In the genomic region with DNA sequence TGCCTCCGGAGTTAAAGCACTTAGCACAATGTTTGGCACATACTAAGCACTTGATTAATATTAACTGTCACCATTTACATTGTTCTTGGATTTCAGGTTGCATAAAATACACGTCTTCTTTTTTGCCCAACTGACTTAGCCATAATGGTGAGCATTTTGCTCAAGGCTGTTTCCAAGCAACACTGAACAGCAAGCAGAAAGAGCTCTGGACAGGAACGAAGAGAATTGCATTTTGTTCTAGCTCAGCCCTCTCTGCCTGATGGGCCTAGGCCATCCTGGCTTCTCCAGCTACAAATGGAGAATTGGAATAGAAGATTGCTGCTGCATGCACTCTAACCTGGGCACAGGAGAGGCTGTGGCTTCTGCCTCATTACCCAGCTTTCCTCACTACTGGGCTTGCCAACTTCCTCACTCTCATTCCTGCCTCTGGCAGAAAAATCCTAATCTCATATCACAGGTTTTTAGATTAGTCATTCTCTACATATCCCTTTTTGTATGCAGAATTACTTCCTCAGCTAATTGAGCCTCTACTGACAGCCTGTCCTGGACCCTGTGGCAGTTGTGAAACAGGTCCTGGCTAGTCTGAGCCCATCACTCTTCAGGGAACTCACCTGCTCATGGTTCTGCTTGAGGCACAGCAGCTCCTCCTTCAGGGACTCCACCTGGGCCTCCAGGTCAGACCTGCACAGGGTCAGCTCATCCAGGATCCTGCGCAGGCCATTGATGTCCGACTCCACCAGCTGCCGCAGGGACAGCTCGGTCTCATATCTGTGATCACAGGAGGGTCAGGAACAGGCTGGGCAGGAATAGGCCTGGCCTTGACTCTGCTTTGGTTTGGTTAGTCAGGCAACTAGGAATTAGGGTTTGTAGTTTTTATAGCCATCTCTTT, we compare ENCODE assay signal across 2 cellular contexts.
TF ChIP-seq lines count a peak whose summit lies in the region.

No MANE protein-coding gene starts in this region.

TF ChIP-seq in A549, 52 proteins besides CTCF, POLR2A, EP300 and RAD21:
- TF ChIP-seq KDM1A (IDR thresholded peaks at IDR 0.05; ENCODE audit: low read depth): no peak
- TF ChIP-seq, protein P1, sequence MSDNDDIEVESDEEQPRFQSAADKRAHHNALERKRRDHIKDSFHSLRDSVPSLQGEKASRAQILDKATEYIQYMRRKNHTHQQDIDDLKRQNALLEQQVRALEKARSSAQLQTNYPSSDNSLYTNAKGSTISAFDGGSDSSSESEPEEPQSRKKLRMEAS (IDR thresholded peaks at IDR 0.05): no peak
- TF ChIP-seq, protein P2, sequence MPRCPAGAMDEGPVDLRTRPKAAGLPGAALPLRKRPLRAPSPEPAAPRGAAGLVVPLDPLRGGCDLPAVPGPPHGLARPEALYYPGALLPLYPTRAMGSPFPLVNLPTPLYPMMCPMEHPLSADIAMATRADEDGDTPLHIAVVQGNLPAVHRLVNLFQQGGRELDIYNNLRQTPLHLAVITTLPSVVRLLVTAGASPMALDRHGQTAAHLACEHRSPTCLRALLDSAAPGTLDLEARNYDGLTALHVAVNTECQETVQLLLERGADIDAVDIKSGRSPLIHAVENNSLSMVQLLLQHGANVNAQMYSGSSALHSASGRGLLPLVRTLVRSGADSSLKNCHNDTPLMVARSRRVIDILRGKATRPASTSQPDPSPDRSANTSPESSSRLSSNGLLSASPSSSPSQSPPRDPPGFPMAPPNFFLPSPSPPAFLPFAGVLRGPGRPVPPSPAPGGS (IDR thresholded peaks at IDR 0.05): no peak
- TF ChIP-seq HOXB5 (CRISPR knock-in tag; IDR thresholded peaks at IDR 0.05): no peak
- TF ChIP-seq JUN (IDR thresholded peaks at IDR 0.05): no peak
- TF ChIP-seq FOXS1 (CRISPR knock-in tag; IDR thresholded peaks at IDR 0.05): no peak
- TF ChIP-seq, protein P3, sequence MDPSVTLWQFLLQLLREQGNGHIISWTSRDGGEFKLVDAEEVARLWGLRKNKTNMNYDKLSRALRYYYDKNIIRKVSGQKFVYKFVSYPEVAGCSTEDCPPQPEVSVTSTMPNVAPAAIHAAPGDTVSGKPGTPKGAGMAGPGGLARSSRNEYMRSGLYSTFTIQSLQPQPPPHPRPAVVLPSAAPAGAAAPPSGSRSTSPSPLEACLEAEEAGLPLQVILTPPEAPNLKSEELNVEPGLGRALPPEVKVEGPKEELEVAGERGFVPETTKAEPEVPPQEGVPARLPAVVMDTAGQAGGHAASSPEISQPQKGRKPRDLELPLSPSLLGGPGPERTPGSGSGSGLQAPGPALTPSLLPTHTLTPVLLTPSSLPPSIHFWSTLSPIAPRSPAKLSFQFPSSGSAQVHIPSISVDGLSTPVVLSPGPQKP (IDR thresholded peaks at IDR 0.05; ENCODE audit: low read depth, low read length): no peak
- no peak for TF ChIP-seq POLR2AphosphoS2 (conservative IDR thresholded peaks at IDR 0.05; ENCODE audit: low read length)
- TF ChIP-seq ESRRA (IDR thresholded peaks at IDR 0.05; ENCODE audit: borderline replicate concordance, low read length): no peak
- TF ChIP-seq NR3C1 (IDR thresholded peaks at IDR 0.05): no peak
- no peak for TF ChIP-seq RFX5 (IDR thresholded peaks at IDR 0.05)
- TF ChIP-seq, protein P4, sequence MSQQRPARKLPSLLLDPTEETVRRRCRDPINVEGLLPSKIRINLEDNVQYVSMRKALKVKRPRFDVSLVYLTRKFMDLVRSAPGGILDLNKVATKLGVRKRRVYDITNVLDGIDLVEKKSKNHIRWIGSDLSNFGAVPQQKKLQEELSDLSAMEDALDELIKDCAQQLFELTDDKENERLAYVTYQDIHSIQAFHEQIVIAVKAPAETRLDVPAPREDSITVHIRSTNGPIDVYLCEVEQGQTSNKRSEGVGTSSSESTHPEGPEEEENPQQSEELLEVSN (IDR thresholded peaks at IDR 0.05; ENCODE audit: borderline replicate concordance, low read depth): no peak
- no peak for TF ChIP-seq EHF (CRISPR knock-in tag; IDR thresholded peaks at IDR 0.05)
- no peak for TF ChIP-seq HOXB13 (CRISPR knock-in tag; IDR thresholded peaks at IDR 0.05; ENCODE audit: low read depth)
- TF ChIP-seq BHLHE40 (IDR thresholded peaks at IDR 0.05; ENCODE audit: low read depth, low read length): no peak
- TF ChIP-seq ZSCAN20 (CRISPR knock-in tag; IDR thresholded peaks at IDR 0.05): no peak
- TF ChIP-seq CHD4 (IDR thresholded peaks at IDR 0.05; ENCODE audit: borderline replicate concordance): no peak
- TF ChIP-seq MYC (IDR thresholded peaks at IDR 0.05; ENCODE audit: borderline replicate concordance, low read length): no peak
- TF ChIP-seq GATA3 (IDR thresholded peaks at IDR 0.05; ENCODE audit: borderline replicate concordance): no peak

TF ChIP-seq in GM12891, 5 proteins besides CTCF, POLR2A, EP300 and RAD21:
- TF ChIP-seq SPI1 (IDR thresholded peaks at IDR 0.05; ENCODE audit: low read depth, low read length): no peak
- no peak for TF ChIP-seq TAF1 (IDR thresholded peaks at IDR 0.05; ENCODE audit: low read depth, low read length)
- no peak for TF ChIP-seq POU2F2 (IDR thresholded peaks at IDR 0.05; ENCODE audit: low read depth, low read length)
